In genomic region chr1:50329332-50329932, GRCh38 we compare ENCODE assay signal across 16 cellular contexts.
DNase-seq lines count a peak whose midpoint lies in the region; ATAC-seq and TF ChIP-seq lines count a peak whose summit lies in the region.
"Had no signal": no experiment of that assay in that cellular context is flagged by ENCODE, and none has a peak within 500 bp of the region (broad histone marks: within the 10 kb centered on the region; RNA-seq: fewer than 3 reads in every experiment).

No MANE protein-coding gene starts in this region.

- DNase-seq in DMS53 (lab: John Stamatoyannopoulos, UW) (peak; percentile 78), GM23338 (ENCODE audit: low spot score) (peak; percentile 39), RWPE2 (ENCODE audit: low spot score) (no peak), iris pigment epithelial cell (ENCODE audit: low read depth) (peak; percentile 8)
- DNase-seq: GDM1; H9; MG63; NCI-H510A; SJCRH30; stimulated activated naive B cell treated with anti-CD40 and anti-IgM and Interleukin-4, amounts not matched to agents 10 μg/mL and 1 μg/mL and 100 μg/mL, for 72 hours; upper lobe of right lung had no signal

- H3K79me2 ChIP-seq in GM23338 (replicated peaks; ENCODE audit: insufficient read depth), result no peaks in the 10 kb centered on the region

- peaks cover 17% of the 10 kb centered on the region for H3K27me3 Mint-ChIP-seq in GM23338 (ENCODE audit: insufficient read depth, low read depth, poor library complexity)

- no peaks in the 10 kb centered on the region for H3K36me3 Mint-ChIP-seq in GM23338 (ENCODE audit: low read depth)
- H3K36me3 Mint-ChIP-seq: CD14-positive monocyte; memory B cell; stimulated activated naive B cell treated with anti-CD40 and anti-IgM and Interleukin-4, amounts not matched to agents 10 μg/mL and 1 μg/mL and 100 μg/mL, for 72 hours had no signal

- H3K27me3 ChIP-seq in GM23338 (ENCODE audit: insufficient read depth) (peaks cover 27% of the 10 kb centered on the region), RWPE2 (ENCODE audit: insufficient read depth, poor library complexity, severe bottlenecking) (peaks cover 25% of the 10 kb centered on the region)

- no peaks in the 10 kb centered on the region; the same call in 2 of the 3 replicates for H3K9me3 Mint-ChIP-seq in GM23338
- H3K9me3 Mint-ChIP-seq: memory B cell; stimulated activated naive B cell treated with anti-CD40 and anti-IgM and Interleukin-4, amounts not matched to agents 10 μg/mL and 1 μg/mL and 100 μg/mL, for 72 hours had no signal

- H3K4me2 ChIP-seq in GM23338, result no peak overlapping the region

- no peak overlapping the region for H2AFZ ChIP-seq in GM23338

- H3K27ac Mint-ChIP-seq in GM23338, result no peak overlapping the region
- H3K27ac Mint-ChIP-seq: H9; memory B cell; stimulated activated naive B cell treated with anti-CD40 and anti-IgM and Interleukin-4, amounts not matched to agents 10 μg/mL and 1 μg/mL and 100 μg/mL, for 72 hours had no signal

- H3K9me2 ChIP-seq in GM23338 (ENCODE audit: insufficient read depth), result 0 out of 2 replicates have a peak, but pooled peaks cover 4% of the 10 kb centered on the region

- no peaks in the 10 kb centered on the region for H3K4me1 ChIP-seq in GM23338 (ENCODE audit: insufficient read depth)
- H3K4me1 ChIP-seq in RWPE2 (ENCODE audit: insufficient read depth, poor library complexity, severe bottlenecking), result no peaks in the 10 kb centered on the region
- H3K4me1 ChIP-seq: SJCRH30 had no signal

- no peaks in the 10 kb centered on the region for H3K36me3 ChIP-seq in GM23338 (ENCODE audit: insufficient read depth)
- no peaks in the 10 kb centered on the region for H3K36me3 ChIP-seq in RWPE2 (ENCODE audit: low read depth)
- H3K36me3 ChIP-seq: MG63, SJCRH30, upper lobe of right lung had no signal

- H3K4me3 ChIP-seq in GM23338 (no peak overlapping the region), RWPE2 (ENCODE audit: severe bottlenecking) (no peak overlapping the region)
- H3K4me3 ChIP-seq: MG63, SJCRH30, upper lobe of right lung had no signal

- no peaks in the 10 kb centered on the region; the same call in 1 of the 2 replicates for H3F3A ChIP-seq in GM23338 (replicated peaks; ENCODE audit: low read depth)

- H3K9me3 ChIP-seq in RWPE2 (ENCODE audit: severe bottlenecking), result no peaks in the 10 kb centered on the region
- H3K9me3 ChIP-seq: MG63, SJCRH30, upper lobe of right lung had no signal

- TF ChIP-seq CTCF in GM23338 (conservative IDR thresholded peaks at IDR 0.05; ENCODE audit: low read depth in 2 of 2) (peak in 1 of 2 experiments; percentile 31; a peak in 3 of 4 replicates), RWPE2 (IDR thresholded peaks at IDR 0.05; ENCODE audit: poor library complexity, severe bottlenecking) (no peak)

- no peaks in the 10 kb centered on the region for H4K20me1 ChIP-seq in GM23338 (replicated peaks; ENCODE audit: insufficient read depth)

- H3K4me3 Mint-ChIP-seq in GM23338, result no peak overlapping the region
- H3K4me3 Mint-ChIP-seq: CD14-positive monocyte; H9; memory B cell; stimulated activated naive B cell treated with anti-CD40 and anti-IgM and Interleukin-4, amounts not matched to agents 10 μg/mL and 1 μg/mL and 100 μg/mL, for 72 hours had no signal

- H3K27ac ChIP-seq in GM23338 (ENCODE audit: low read depth) (no peak overlapping the region), RWPE2 (ENCODE audit: poor library complexity, severe bottlenecking) (no peak overlapping the region)
- H3K27ac ChIP-seq: SJCRH30, upper lobe of right lung had no signal

- no peak for ATAC-seq in GM23338
- ATAC-seq in RWPE2 (ENCODE audit: low read depth), result peak; percentile 41; the same call in 1 of the 3 replicates
- ATAC-seq in GM21423 (IDR thresholded peaks at IDR 0.05; ENCODE audit: unreplicated experiment), result no peak
- no peak for ATAC-seq in esophagus mucosa
- ATAC-seq in HG03460 (IDR thresholded peaks at IDR 0.05; ENCODE audit: unreplicated experiment), result no peak
- ATAC-seq: stimulated activated naive B cell treated with anti-CD40 and anti-IgM and Interleukin-4, amounts not matched to agents 10 μg/mL and 1 μg/mL and 100 μg/mL, for 72 hours; upper lobe of right lung had no signal

- peaks cover 6% of the 10 kb centered on the region; the same call in 1 of the 3 replicates for H3K4me1 Mint-ChIP-seq in GM23338
- H3K4me1 Mint-ChIP-seq: H9, memory B cell had no signal

TF ChIP-seq in GM23338, 12 proteins besides CTCF, POLR2A, EP300 and RAD21:
- TF ChIP-seq ZNF331 (CRISPR knock-in tag; IDR thresholded peaks at IDR 0.05; ENCODE audit: low read depth) (no peak), POLR2AphosphoS5 (IDR thresholded peaks at IDR 0.05; ENCODE audit: low read depth) (no peak)
